Comparison of ENCODE assay signal across 1 cellular context in the genomic region with DNA sequence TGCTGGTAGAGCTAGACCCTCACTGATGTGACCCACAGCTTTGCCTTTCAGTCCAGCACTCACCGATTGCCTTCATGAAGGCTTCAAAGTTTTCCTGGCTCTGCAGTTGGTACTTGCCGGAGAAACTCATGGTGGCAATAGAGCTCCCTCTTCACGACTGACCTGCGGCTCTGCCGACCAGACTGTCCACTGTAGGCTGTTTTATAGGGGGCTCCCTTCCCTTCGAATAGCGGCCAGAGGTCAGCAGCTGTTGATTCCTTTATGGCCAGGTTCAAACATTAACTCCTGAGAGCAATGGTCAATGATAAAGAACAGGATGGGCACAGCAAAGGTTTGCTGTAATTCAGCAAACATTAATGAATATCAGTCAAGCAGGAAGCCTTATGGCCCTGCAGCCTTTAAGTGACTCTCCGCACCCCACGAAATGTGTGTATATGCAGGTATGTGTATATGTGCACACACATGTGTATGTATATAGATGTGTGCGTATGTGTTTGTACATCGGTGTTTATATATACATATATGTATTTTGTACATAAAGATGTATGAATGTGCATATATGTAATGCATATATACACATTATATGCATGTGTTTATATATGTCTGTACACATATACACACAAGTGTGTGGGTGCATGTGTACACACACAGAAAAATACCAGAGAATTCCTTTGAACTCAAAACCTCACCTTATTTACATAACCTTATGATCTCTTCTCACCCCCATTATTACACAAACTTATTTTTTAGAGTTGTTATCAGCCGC.
TF ChIP-seq lines count a peak whose summit lies in the region.

Gene FABP1 (minus strand): TSS at position 175 of the 766 bp plus-strand sequence. CDS start 45 bp downstream, at position 130.

TF ChIP-seq in HepG2, 621 proteins besides CTCF, POLR2A, EP300 and RAD21 (continued from another document and continues in another):
- TF ChIP-seq, protein P1, sequence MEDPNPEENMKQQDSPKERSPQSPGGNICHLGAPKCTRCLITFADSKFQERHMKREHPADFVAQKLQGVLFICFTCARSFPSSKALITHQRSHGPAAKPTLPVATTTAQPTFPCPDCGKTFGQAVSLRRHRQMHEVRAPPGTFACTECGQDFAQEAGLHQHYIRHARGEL (CRISPR knock-in tag; IDR thresholded peaks at IDR 0.05), result 0 out of 2 replicates have a peak, but pooled peaks have one; percentile 29
- no peak for TF ChIP-seq SETDB1 (CRISPR knock-in tag; IDR thresholded peaks at IDR 0.05; ENCODE audit: borderline replicate concordance)
- TF ChIP-seq ZXDC (CRISPR knock-in tag; IDR thresholded peaks at IDR 0.05), result no peak; the same call in 1 of the 2 replicates
- no peak for TF ChIP-seq HMGA1 (CRISPR knock-in tag; conservative IDR thresholded peaks at IDR 0.05)
- no peak for TF ChIP-seq HNRNPH1 (optimal IDR thresholded peaks at IDR 0.05; ENCODE audit: low read depth, low read length)
- TF ChIP-seq ELF3 (CRISPR knock-in tag; IDR thresholded peaks at IDR 0.05), result peak; percentile 91
- TF ChIP-seq LCORL (IDR thresholded peaks at IDR 0.05), result peak; percentile 65
- TF ChIP-seq LCORL (CRISPR knock-in tag; IDR thresholded peaks at IDR 0.05), result 0 out of 2 replicates have a peak, but pooled peaks have one; percentile 73
- TF ChIP-seq ZBTB21 (CRISPR knock-in tag; IDR thresholded peaks at IDR 0.05), result no peak
- no peak for TF ChIP-seq TRIM22 (IDR thresholded peaks at IDR 0.05)
- peak; percentile 90 for TF ChIP-seq ZNF780A (CRISPR knock-in tag; IDR thresholded peaks at IDR 0.05)
- peak; percentile 96 for TF ChIP-seq ZBTB20 (CRISPR knock-in tag; IDR thresholded peaks at IDR 0.05; ENCODE audit: borderline replicate concordance, low read depth)
- peak; percentile 90 for TF ChIP-seq ZBTB38 (CRISPR knock-in tag; IDR thresholded peaks at IDR 0.05)
- TF ChIP-seq ZNF556 (CRISPR knock-in tag; IDR thresholded peaks at IDR 0.05; ENCODE audit: borderline replicate concordance), result peak; percentile 88
- TF ChIP-seq NCOA1 (CRISPR knock-in tag; IDR thresholded peaks at IDR 0.05), result no peak
- peak; percentile 56; the same call in 1 of the 2 replicates for TF ChIP-seq CCDC6 (CRISPR knock-in tag; IDR thresholded peaks at IDR 0.05)
- peak; percentile 65; the same call in 1 of the 2 replicates for TF ChIP-seq KDM5A (IDR thresholded peaks at IDR 0.05; ENCODE audit: borderline replicate concordance, low read length)
- TF ChIP-seq, protein P2, sequence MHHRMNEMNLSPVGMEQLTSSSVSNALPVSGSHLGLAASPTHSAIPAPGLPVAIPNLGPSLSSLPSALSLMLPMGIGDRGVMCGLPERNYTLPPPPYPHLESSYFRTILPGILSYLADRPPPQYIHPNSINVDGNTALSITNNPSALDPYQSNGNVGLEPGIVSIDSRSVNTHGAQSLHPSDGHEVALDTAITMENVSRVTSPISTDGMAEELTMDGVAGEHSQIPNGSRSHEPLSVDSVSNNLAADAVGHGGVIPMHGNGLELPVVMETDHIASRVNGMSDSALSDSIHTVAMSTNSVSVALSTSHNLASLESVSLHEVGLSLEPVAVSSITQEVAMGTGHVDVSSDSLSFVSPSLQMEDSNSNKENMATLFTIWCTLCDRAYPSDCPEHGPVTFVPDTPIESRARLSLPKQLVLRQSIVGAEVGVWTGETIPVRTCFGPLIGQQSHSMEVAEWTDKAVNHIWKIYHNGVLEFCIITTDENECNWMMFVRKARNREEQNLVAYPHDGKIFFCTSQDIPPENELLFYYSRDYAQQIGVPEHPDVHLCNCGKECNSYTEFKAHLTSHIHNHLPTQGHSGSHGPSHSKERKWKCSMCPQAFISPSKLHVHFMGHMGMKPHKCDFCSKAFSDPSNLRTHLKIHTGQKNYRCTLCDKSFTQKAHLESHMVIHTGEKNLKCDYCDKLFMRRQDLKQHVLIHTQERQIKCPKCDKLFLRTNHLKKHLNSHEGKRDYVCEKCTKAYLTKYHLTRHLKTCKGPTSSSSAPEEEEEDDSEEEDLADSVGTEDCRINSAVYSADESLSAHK (CRISPR knock-in tag; IDR thresholded peaks at IDR 0.05; ENCODE audit: borderline replicate concordance), result peak; percentile 38; the same call in 1 of the 2 replicates
- TF ChIP-seq MLLT10 (CRISPR knock-in tag; IDR thresholded peaks at IDR 0.05), result no peak; the same call in 1 of the 2 replicates
- no peak; the same call in 1 of the 2 replicates for TF ChIP-seq FLYWCH1 (CRISPR knock-in tag; IDR thresholded peaks at IDR 0.05)
- peak; percentile 74 for TF ChIP-seq GATAD1 (CRISPR knock-in tag; IDR thresholded peaks at IDR 0.05)
- no peak; the same call in 1 of the 2 replicates for TF ChIP-seq ZNF34 (CRISPR knock-in tag; IDR thresholded peaks at IDR 0.05; ENCODE audit: borderline replicate concordance)
- TF ChIP-seq ZNF20 (CRISPR knock-in tag; IDR thresholded peaks at IDR 0.05), result no peak; the same call in 1 of the 2 replicates
- TF ChIP-seq ZNF430 (CRISPR knock-in tag; IDR thresholded peaks at IDR 0.05), result peak; percentile 97
- TF ChIP-seq, protein P3, sequence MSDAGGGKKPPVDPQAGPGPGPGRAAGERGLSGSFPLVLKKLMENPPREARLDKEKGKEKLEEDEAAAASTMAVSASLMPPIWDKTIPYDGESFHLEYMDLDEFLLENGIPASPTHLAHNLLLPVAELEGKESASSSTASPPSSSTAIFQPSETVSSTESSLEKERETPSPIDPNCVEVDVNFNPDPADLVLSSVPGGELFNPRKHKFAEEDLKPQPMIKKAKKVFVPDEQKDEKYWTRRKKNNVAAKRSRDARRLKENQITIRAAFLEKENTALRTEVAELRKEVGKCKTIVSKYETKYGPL (CRISPR knock-in tag; IDR thresholded peaks at IDR 0.05), result no peak; the same call in 1 of the 2 replicates
- 0 out of 2 replicates have a peak, but pooled peaks have one; percentile 22 for TF ChIP-seq SMAD9 (CRISPR knock-in tag; IDR thresholded peaks at IDR 0.05)
- TF ChIP-seq, protein P4, sequence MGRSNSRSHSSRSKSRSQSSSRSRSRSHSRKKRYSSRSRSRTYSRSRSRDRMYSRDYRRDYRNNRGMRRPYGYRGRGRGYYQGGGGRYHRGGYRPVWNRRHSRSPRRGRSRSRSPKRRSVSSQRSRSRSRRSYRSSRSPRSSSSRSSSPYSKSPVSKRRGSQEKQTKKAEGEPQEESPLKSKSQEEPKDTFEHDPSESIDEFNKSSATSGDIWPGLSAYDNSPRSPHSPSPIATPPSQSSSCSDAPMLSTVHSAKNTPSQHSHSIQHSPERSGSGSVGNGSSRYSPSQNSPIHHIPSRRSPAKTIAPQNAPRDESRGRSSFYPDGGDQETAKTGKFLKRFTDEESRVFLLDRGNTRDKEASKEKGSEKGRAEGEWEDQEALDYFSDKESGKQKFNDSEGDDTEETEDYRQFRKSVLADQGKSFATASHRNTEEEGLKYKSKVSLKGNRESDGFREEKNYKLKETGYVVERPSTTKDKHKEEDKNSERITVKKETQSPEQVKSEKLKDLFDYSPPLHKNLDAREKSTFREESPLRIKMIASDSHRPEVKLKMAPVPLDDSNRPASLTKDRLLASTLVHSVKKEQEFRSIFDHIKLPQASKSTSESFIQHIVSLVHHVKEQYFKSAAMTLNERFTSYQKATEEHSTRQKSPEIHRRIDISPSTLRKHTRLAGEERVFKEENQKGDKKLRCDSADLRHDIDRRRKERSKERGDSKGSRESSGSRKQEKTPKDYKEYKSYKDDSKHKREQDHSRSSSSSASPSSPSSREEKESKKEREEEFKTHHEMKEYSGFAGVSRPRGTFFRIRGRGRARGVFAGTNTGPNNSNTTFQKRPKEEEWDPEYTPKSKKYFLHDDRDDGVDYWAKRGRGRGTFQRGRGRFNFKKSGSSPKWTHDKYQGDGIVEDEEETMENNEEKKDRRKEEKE (IDR thresholded peaks at IDR 0.05), result no peak
- TF ChIP-seq ZKSCAN5 (CRISPR knock-in tag; IDR thresholded peaks at IDR 0.05), result peak; percentile 81; the same call in 1 of the 2 replicates
- peak; percentile 82; the same call in 1 of the 2 replicates for TF ChIP-seq ZMYM3 (CRISPR knock-in tag; IDR thresholded peaks at IDR 0.05)
- no peak for TF ChIP-seq ZNF549 (CRISPR knock-in tag; IDR thresholded peaks at IDR 0.05)
- no peak for TF ChIP-seq ATRX (CRISPR knock-in tag; IDR thresholded peaks at IDR 0.05; ENCODE audit: borderline replicate concordance)
- no peak for TF ChIP-seq ZKSCAN1 (IDR thresholded peaks at IDR 0.05; ENCODE audit: low read length)
- no peak for TF ChIP-seq RFX5 (IDR thresholded peaks at IDR 0.05; ENCODE audit: low read depth, low read length)
- no peak for TF ChIP-seq ZBTB40 (IDR thresholded peaks at IDR 0.05)
- peak; percentile 74; the same call in 1 of the 2 replicates for TF ChIP-seq ZBTB40 (CRISPR knock-in tag; IDR thresholded peaks at IDR 0.05)
- peak; percentile 86 for TF ChIP-seq SOX13 (IDR thresholded peaks at IDR 0.05)
- TF ChIP-seq SOX13 (CRISPR knock-in tag; conservative IDR thresholded peaks at IDR 0.05 in 1 of 2, IDR thresholded peaks at IDR 0.05 in 1 of 2), result peak in 1 of 2 experiments; percentile 84; a peak in 2 of 4 replicates
- TF ChIP-seq TOPORS (CRISPR knock-in tag; IDR thresholded peaks at IDR 0.05), result no peak; the same call in 1 of the 2 replicates
